In genomic region chr2:189700681-189701080, GRCh38 we compare ENCODE assay signal across 8 cellular contexts.
"Had no signal": no experiment of that assay in that cellular context is flagged by ENCODE, and none has a peak within 500 bp of the region (broad histone marks: within the 10 kb centered on the region; RNA-seq: fewer than 3 reads in every experiment).

No MANE protein-coding gene starts in this region.

- DNase-seq: IMR-90, Karpas-422, KBM-7, KG1 had no signal

- H3K4me2 ChIP-seq: KMS-11 had no signal

- FAIRE-seq: HepG2, HTR-8/SVneo had no signal

- ATAC-seq: HepG2 had no signal

- H3K27ac ChIP-seq: HL-60, KMS-11 had no signal

- H3K9ac ChIP-seq: KMS-11 had no signal
